Comparison of ENCODE assay signal across 19 cellular contexts in genomic region chr11:72578541-72578940, GRCh38.
"Had no signal": no experiment of that assay in that cellular context is flagged by ENCODE, and none has a peak within 500 bp of the region (broad histone marks: within the 10 kb centered on the region; RNA-seq: fewer than 3 reads in every experiment).

No MANE protein-coding gene starts in this region.

- H3K4me3 Mint-ChIP-seq: activated CD4-positive, alpha-beta memory T cell treated with anti-CD3 and anti-CD28 coated beads, Interleukin-2, amount 10 ng/mL, durations not matched to agents 7 days and 5 days; activated naive CD8-positive, alpha-beta T cell treated with anti-CD3 and anti-CD28 coated beads, Interleukin-2, amount 50 U/mL, for 24 hours; immature natural killer cell; T-helper 17 cell; type B pancreatic cell had no signal

- DNase-seq: activated CD4-positive, alpha-beta memory T cell treated with anti-CD3 and anti-CD28 coated beads, Interleukin-2, amount 10 ng/mL, durations not matched to agents 7 days and 5 days; activated CD4-positive, alpha-beta T cell treated with anti-CD3 and anti-CD28 coated beads for 4 hours; activated naive CD4-positive, alpha-beta T cell; activated naive CD8-positive, alpha-beta T cell treated with anti-CD3 and anti-CD28 coated beads, Interleukin-2, amount 50 U/mL, for 24 hours; erythroblast; heart left ventricle; immature natural killer cell; retina; stimulated activated CD4-positive, alpha-beta T cell treated with anti-CD3 and anti-CD28 coated beads, Interleukin-4, amount 100 ng/mL, for 24 hours; stimulated activated naive CD4-positive, alpha-beta T cell; substantia nigra; T-helper 17 cell had no signal

- H3K4me1 ChIP-seq: ascending aorta, breast epithelium, gastrocnemius medialis, parathyroid adenoma had no signal

- H3K9me3 ChIP-seq: ascending aorta, breast epithelium, gastrocnemius medialis, heart left ventricle had no signal

- H3K9me3 Mint-ChIP-seq: activated CD4-positive, alpha-beta memory T cell treated with anti-CD3 and anti-CD28 coated beads, Interleukin-2, amount 10 ng/mL, durations not matched to agents 7 days and 5 days; activated naive CD8-positive, alpha-beta T cell treated with anti-CD3 and anti-CD28 coated beads, Interleukin-2, amount 50 U/mL, for 24 hours; immature natural killer cell; type B pancreatic cell had no signal

- H3K27me3 ChIP-seq: ascending aorta, breast epithelium, gastrocnemius medialis, heart left ventricle had no signal

- H3K27ac ChIP-seq: ascending aorta, breast epithelium, gastrocnemius medialis, heart left ventricle, parathyroid adenoma, skin epidermis had no signal

- ATAC-seq: activated naive CD8-positive, alpha-beta T cell treated with anti-CD3 and anti-CD28 coated beads, Interleukin-2, amount 50 U/mL, for 24 hours; gastrocnemius medialis; heart left ventricle; T-helper 17 cell had no signal

- H3K4me3 ChIP-seq: ascending aorta, breast epithelium, gastrocnemius medialis, heart left ventricle, lung, skin epidermis had no signal

- H3K36me3 Mint-ChIP-seq: immature natural killer cell, type B pancreatic cell had no signal

- H3K36me3 ChIP-seq: ascending aorta, breast epithelium had no signal

- H3K27ac Mint-ChIP-seq: activated CD4-positive, alpha-beta memory T cell treated with anti-CD3 and anti-CD28 coated beads, Interleukin-2, amount 10 ng/mL, durations not matched to agents 7 days and 5 days; activated naive CD8-positive, alpha-beta T cell treated with anti-CD3 and anti-CD28 coated beads, Interleukin-2, amount 50 U/mL, for 24 hours; immature natural killer cell; T-helper 17 cell; type B pancreatic cell had no signal
